Comparison of ENCODE assay signal across 1 cellular context in the genomic region with DNA sequence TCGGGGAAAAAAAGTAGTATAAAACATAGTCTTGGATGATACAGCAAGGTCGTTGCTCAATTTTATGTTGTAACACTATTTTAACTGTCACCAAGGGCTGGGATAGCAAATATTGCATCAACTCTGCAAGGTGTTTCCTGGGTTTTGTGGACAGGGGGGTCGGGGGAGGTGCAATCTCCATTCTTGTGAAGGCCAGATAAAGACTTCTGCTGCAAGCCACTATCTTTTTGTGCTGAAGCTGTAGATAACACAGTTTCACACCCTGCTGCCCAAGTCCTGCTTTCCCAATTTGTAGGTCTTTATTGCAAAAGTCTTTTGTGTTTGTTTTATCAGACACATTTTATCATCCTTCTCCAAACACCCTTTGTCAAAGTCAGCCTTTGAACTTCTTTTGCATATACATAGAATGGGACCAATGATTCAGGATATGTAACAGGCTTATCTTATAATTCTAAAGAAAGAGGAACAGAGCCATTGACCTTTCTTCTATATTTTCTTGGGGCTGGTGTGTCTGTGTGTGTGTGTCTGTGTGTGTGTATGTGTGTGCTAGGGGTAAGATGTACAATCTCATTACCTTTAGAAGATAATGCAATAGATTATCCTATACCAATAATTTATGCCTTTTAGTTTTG.
A peak's percentile ranks its signal among the peaks of the same experiment; 100 is the strongest.
TF ChIP-seq lines count a peak whose summit lies in the region.

No MANE protein-coding gene starts in this region.

TF ChIP-seq in K562, 482 proteins besides CTCF, POLR2A, EP300 and RAD21 (continued from another document and continues in another):
- TF ChIP-seq, protein P1, sequence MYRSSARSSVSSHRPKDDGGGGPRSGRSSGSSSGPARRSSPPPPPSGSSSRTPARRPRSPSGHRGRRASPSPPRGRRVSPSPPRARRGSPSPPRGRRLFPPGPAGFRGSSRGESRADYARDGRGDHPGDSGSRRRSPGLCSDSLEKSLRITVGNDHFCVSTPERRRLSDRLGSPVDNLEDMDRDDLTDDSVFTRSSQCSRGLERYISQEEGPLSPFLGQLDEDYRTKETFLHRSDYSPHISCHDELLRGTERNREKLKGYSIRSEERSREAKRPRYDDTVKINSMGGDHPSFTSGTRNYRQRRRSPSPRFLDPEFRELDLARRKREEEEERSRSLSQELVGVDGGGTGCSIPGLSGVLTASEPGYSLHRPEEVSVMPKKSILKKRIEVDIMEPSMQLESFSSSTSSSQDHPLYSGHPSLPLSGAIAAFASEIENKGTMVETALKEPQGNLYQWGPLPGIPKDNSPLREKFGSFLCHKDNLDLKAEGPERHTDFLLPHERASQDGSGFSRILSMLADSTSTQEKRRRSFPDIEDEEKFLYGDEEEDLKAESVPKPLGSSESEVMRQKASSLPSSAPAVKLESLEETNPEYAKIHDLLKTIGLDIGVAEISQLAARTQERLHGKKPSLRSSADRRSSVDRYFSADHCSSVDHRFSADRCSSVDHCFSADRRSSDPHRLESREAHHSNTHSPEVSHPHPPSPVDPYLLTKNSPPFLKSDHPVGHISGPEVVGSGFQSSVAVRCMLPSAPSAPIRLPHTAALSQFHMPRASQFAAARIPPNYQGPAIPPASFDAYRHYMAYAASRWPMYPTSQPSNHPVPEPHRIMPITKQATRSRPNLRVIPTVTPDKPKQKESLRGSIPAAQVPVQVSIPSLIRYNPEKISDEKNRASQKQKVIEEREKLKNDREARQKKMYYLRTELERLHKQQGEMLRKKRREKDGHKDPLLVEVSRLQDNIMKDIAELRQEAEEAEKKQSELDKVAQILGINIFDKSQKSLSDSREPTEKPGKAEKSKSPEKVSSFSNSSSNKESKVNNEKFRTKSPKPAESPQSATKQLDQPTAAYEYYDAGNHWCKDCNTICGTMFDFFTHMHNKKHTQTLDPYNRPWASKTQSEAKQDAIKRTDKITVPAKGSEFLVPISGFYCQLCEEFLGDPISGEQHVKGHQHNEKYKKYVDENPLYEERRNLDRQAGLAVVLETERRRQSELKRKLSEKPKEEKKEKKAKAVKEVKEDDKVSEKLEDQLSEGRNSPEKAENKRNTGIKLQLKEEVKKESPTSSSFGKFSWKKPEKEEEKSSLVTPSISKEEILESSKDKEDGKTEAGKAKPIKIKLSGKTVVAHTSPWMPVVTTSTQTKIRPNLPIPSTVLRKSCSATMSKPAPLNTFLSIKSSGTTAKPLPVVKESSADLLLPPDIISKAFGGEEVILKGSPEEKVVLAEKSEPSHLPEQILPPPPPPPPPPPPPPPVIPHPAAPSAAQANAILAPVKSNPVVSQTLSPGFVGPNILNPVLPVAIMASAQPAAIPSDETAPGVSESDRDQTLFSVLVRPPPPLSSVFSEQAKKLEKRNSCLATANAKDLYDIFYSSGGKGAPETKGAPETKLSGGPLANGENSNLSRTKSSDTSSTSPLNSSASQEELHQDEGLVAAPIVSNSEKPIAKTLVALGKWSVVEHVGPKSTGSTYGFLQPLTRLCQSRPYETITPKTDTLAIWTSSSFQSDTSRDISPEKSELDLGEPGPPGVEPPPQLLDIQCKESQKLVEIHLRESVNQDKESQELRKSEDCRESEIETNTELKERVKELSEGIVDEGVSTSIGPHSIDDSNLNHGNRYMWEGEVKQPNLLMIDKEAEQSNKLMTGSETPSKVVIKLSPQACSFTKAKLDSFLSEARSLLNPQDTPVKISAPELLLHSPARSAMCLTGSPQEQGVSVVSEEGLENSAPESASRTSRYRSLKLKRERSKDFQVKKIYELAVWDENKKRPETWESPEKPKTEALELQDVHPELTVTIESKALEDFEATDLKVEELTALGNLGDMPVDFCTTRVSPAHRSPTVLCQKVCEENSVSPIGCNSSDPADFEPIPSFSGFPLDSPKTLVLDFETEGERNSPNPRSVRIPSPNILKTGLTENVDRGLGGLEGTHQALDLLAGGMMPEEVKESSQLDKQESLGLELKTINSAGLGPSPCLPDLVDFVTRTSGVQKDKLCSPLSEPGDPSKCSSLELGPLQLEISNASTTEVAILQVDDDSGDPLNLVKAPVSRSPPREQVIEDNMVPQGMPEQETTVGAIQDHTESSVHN (IDR thresholded peaks at IDR 0.05; ENCODE audit: borderline replicate concordance in 1 of 2, low read depth in 1 of 2): peak; percentile 93 to 96
- TF ChIP-seq TEAD4 (IDR thresholded peaks at IDR 0.05; ENCODE audit: low read length) (peak; percentile 100), TEAD4 (CRISPR knock-in tag; IDR thresholded peaks at IDR 0.05; ENCODE audit: borderline replicate concordance) (no peak), RUNX1 (IDR thresholded peaks at IDR 0.05; ENCODE audit: low read depth) (peak; percentile 90), ARHGAP35 (IDR thresholded peaks at IDR 0.05; ENCODE audit: partially characterized antibody) (peak; percentile 25), NCOA2 (IDR thresholded peaks at IDR 0.05; ENCODE audit: partially characterized antibody in 2 of 2) (peak; percentile 91 to 95), SMAD4 (CRISPR knock-in tag; conservative IDR thresholded peaks at IDR 0.05) (peak; percentile 99), ELF1 (tag; IDR thresholded peaks at IDR 0.05) (peak; percentile 89), NFIC (IDR thresholded peaks at IDR 0.05) (peak; percentile 96), ZNF584 (CRISPR knock-in tag; IDR thresholded peaks at IDR 0.05; ENCODE audit: low read depth) (peak; percentile 80; the same call in 1 of the 2 replicates), KDM4B (IDR thresholded peaks at IDR 0.05; ENCODE audit: borderline replicate concordance in 2 of 2, low read depth in 1 of 2) (peak in 1 of 2 experiments; percentile 80; a peak in 1 of 4 replicates), RBM39 (optimal IDR thresholded peaks at IDR 0.05; ENCODE audit: low read depth, low read length) (peak; percentile 77), EHMT2 (IDR thresholded peaks at IDR 0.05) (peak; percentile 58; the same call in 1 of the 2 replicates), ZNF766 (CRISPR knock-in tag; conservative IDR thresholded peaks at IDR 0.05) (peak; percentile 97), CC2D1A (IDR thresholded peaks at IDR 0.05) (peak; percentile 98; the same call in 1 of the 2 replicates), LEF1 (IDR thresholded peaks at IDR 0.05) (peak; percentile 99), NFE2 (IDR thresholded peaks at IDR 0.05; ENCODE audit: low read depth) (peak; percentile 85), ZNF311 (CRISPR knock-in tag; IDR thresholded peaks at IDR 0.05) (peak; percentile 94), HIVEP1 (CRISPR knock-in tag; IDR thresholded peaks at IDR 0.05) (peak; percentile 89), ZNF75A (CRISPR knock-in tag; IDR thresholded peaks at IDR 0.05) (peak; percentile 36), SAP30 (IDR thresholded peaks at IDR 0.05; ENCODE audit: borderline replicate concordance, insufficient read depth, low read depth, low read length, poor library complexity, severe bottlenecking) (no peak), GTF2E2 (tag; IDR thresholded peaks at IDR 0.05) (peak; percentile 61; the same call in 1 of the 2 replicates), PTBP1 (IDR thresholded peaks at IDR 0.05; ENCODE audit: low read depth, low read length) (peak; percentile 77; the same call in 1 of the 2 replicates), ZFP30 (CRISPR knock-in tag; IDR thresholded peaks at IDR 0.05; ENCODE audit: borderline replicate concordance) (no peak), CEBPB (tag; IDR thresholded peaks at IDR 0.05) (peak; percentile 100), SMAD1 (IDR thresholded peaks at IDR 0.05; ENCODE audit: low read depth, low read length, partially characterized antibody) (peak; percentile 96), CHD4 (IDR thresholded peaks at IDR 0.05; ENCODE audit: insufficient read depth, insufficient replicate concordance, low read depth, low read length, poor library complexity, severe bottlenecking) (no peak), ZNF12 (CRISPR knock-in tag; IDR thresholded peaks at IDR 0.05) (no peak), ZNF551 (CRISPR knock-in tag; IDR thresholded peaks at IDR 0.05) (no peak), POLR2AphosphoS5 (IDR thresholded peaks at IDR 0.05; ENCODE audit: control insufficient read depth, insufficient read depth, low read depth, low read length) (peak; percentile 99), RNF2 (IDR thresholded peaks at IDR 0.05) (peak; percentile 99), MAFK (IDR thresholded peaks at IDR 0.05; ENCODE audit: low read length) (peak; percentile 53), SMARCA5 (IDR thresholded peaks at IDR 0.05) (peak; percentile 86; the same call in 1 of the 2 replicates), PML (IDR thresholded peaks at IDR 0.05; ENCODE audit: low read length) (peak; percentile 99), LARP7 (IDR thresholded peaks at IDR 0.05) (no peak)
- TF ChIP-seq, protein P2, sequence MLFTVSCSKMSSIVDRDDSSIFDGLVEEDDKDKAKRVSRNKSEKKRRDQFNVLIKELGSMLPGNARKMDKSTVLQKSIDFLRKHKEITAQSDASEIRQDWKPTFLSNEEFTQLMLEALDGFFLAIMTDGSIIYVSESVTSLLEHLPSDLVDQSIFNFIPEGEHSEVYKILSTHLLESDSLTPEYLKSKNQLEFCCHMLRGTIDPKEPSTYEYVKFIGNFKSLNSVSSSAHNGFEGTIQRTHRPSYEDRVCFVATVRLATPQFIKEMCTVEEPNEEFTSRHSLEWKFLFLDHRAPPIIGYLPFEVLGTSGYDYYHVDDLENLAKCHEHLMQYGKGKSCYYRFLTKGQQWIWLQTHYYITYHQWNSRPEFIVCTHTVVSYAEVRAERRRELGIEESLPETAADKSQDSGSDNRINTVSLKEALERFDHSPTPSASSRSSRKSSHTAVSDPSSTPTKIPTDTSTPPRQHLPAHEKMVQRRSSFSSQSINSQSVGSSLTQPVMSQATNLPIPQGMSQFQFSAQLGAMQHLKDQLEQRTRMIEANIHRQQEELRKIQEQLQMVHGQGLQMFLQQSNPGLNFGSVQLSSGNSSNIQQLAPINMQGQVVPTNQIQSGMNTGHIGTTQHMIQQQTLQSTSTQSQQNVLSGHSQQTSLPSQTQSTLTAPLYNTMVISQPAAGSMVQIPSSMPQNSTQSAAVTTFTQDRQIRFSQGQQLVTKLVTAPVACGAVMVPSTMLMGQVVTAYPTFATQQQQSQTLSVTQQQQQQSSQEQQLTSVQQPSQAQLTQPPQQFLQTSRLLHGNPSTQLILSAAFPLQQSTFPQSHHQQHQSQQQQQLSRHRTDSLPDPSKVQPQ (CRISPR knock-in tag; IDR thresholded peaks at IDR 0.05; ENCODE audit: borderline replicate concordance): peak; percentile 52; the same call in 1 of the 2 replicates
- TF ChIP-seq, protein P3, sequence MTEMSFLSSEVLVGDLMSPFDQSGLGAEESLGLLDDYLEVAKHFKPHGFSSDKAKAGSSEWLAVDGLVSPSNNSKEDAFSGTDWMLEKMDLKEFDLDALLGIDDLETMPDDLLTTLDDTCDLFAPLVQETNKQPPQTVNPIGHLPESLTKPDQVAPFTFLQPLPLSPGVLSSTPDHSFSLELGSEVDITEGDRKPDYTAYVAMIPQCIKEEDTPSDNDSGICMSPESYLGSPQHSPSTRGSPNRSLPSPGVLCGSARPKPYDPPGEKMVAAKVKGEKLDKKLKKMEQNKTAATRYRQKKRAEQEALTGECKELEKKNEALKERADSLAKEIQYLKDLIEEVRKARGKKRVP (CRISPR knock-in tag; IDR thresholded peaks at IDR 0.05): peak; percentile 99
- TF ChIP-seq, protein P4, sequence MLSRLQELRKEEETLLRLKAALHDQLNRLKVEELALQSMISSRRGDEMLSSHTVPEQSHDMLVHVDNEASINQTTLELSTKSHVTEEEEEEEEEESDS (CRISPR knock-in tag; IDR thresholded peaks at IDR 0.05): no peak
- TF ChIP-seq, protein P5, sequence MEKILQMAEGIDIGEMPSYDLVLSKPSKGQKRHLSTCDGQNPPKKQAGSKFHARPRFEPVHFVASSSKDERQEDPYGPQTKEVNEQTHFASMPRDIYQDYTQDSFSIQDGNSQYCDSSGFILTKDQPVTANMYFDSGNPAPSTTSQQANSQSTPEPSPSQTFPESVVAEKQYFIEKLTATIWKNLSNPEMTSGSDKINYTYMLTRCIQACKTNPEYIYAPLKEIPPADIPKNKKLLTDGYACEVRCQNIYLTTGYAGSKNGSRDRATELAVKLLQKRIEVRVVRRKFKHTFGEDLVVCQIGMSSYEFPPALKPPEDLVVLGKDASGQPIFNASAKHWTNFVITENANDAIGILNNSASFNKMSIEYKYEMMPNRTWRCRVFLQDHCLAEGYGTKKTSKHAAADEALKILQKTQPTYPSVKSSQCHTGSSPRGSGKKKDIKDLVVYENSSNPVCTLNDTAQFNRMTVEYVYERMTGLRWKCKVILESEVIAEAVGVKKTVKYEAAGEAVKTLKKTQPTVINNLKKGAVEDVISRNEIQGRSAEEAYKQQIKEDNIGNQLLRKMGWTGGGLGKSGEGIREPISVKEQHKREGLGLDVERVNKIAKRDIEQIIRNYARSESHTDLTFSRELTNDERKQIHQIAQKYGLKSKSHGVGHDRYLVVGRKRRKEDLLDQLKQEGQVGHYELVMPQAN (IDR thresholded peaks at IDR 0.05; ENCODE audit: borderline replicate concordance): peak; percentile 33; the same call in 1 of the 2 replicates
- TF ChIP-seq, protein P6, sequence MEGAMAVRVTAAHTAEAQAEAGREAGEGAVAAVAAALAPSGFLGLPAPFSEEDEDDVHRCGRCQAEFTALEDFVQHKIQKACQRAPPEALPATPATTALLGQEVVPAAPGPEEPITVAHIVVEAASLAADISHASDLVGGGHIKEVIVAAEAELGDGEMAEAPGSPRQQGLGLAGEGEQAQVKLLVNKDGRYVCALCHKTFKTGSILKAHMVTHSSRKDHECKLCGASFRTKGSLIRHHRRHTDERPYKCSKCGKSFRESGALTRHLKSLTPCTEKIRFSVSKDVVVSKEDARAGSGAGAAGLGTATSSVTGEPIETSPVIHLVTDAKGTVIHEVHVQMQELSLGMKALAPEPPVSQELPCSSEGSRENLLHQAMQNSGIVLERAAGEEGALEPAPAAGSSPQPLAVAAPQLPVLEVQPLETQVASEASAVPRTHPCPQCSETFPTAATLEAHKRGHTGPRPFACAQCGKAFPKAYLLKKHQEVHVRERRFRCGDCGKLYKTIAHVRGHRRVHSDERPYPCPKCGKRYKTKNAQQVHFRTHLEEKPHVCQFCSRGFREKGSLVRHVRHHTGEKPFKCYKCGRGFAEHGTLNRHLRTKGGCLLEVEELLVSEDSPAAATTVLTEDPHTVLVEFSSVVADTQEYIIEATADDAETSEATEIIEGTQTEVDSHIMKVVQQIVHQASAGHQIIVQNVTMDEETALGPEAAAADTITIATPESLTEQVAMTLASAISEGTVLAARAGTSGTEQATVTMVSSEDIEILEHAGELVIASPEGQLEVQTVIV (CRISPR knock-in tag; IDR thresholded peaks at IDR 0.05; ENCODE audit: borderline replicate concordance): peak; percentile 49; the same call in 1 of the 2 replicates
- TF ChIP-seq, protein P7, sequence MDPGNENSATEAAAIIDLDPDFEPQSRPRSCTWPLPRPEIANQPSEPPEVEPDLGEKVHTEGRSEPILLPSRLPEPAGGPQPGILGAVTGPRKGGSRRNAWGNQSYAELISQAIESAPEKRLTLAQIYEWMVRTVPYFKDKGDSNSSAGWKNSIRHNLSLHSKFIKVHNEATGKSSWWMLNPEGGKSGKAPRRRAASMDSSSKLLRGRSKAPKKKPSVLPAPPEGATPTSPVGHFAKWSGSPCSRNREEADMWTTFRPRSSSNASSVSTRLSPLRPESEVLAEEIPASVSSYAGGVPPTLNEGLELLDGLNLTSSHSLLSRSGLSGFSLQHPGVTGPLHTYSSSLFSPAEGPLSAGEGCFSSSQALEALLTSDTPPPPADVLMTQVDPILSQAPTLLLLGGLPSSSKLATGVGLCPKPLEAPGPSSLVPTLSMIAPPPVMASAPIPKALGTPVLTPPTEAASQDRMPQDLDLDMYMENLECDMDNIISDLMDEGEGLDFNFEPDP (CRISPR knock-in tag; IDR thresholded peaks at IDR 0.05): no peak
